ENCODE assay signal across 10 cellular contexts in genomic region chr19:49678970-49679831, GRCh38. TPM values are rescaled to one million over a fixed set of nuclear protein-coding genes. Genes with fewer than 3 reads are reported as not detected.
DNase-seq lines count a peak whose midpoint lies in the region; ATAC-seq, FAIRE-seq and TF ChIP-seq lines count a peak whose summit lies in the region.
"Had no signal": no experiment of that assay in that cellular context is flagged by ENCODE, and none has a peak within 500 bp of the region (broad histone marks: within the 10 kb centered on the region; RNA-seq: fewer than 3 reads in every experiment).

No MANE protein-coding gene starts in this region.

- POLR2A ChIA-PET in H1 (lab: Charles Lee; ENCODE audit: partially characterized antibody) = interaction anchor here (0.6 to 14.5 kb wide), 18 partner anchors 11 to 208 kb away, joined by 3 to 275 read pairs (median 4); partner anchors contain the start of genes ADM5, BCL2L12, CPT1C and IRF3

- no peak overlapping the region for H4K5ac ChIP-seq in H1 (ENCODE audit: insufficient read length, low read depth, low read length)

- peak overlapping the region; percentile 93 for H3K4me3 ChIP-seq in GM12865 (ENCODE audit: low read depth, low read length)
- peak overlapping the region in 1 of 4 experiments; percentile 86; a peak in 2 of 8 replicates for H3K4me3 ChIP-seq in H1 (ENCODE audit: extremely low read depth in 1 of 4, insufficient read depth in 2 of 4, low read depth in 3 of 4, low read length in 4 of 4)
- H3K4me3 ChIP-seq: lung had no signal

- H3K4ac ChIP-seq in H1 (replicated peaks; ENCODE audit: insufficient read length, low read depth, low read length) = no peak overlapping the region

- peak overlapping the region; percentile 97 for H3K4me3 Mint-ChIP-seq in progenitor cell of endocrine pancreas (ENCODE audit: low read depth)

- FAIRE-seq in H1 (lab: Jason Lieb, UNC) = no peak

- H3K4me1 ChIP-seq in H1 (replicated peaks in 1 of 4; ENCODE audit: control insufficient read depth in 3 of 4, insufficient read depth in 4 of 4, low read length in 3 of 4) = peaks cover 2 to 17% (median 11%) of the 10 kb centered on the region in 4 experiments

- peaks cover 16 to 26% (median 21%) of the 10 kb centered on the region in 4 experiments for H3K36me3 ChIP-seq in H1 (ENCODE audit: control insufficient read depth in 2 of 4, insufficient read depth in 4 of 4, low read length in 3 of 4)
- H3K36me3 ChIP-seq: colonic mucosa had no signal

- no peaks in the 10 kb centered on the region for H3K27me3 ChIP-seq in H1 (replicated peaks in 1 of 4; ENCODE audit: control insufficient read depth in 3 of 4, extremely low read depth in 1 of 4, insufficient read depth in 3 of 4, low read length in 3 of 4)
- H3K27me3 ChIP-seq: colonic mucosa had no signal

- peak overlapping the region; percentile 58 to 60; a peak in 3 of 4 replicates for H3K4me2 ChIP-seq in H1 (ENCODE audit: insufficient read depth in 1 of 2, low read depth in 2 of 2, low read length in 2 of 2)

- peaks cover 4% of the 10 kb centered on the region for H3K23me2 ChIP-seq in H1 (ENCODE audit: low read depth, low read length)

- no peaks in the 10 kb centered on the region for H3K27me3 Mint-ChIP-seq in progenitor cell of endocrine pancreas

- H2BK20ac ChIP-seq in H1 (ENCODE audit: low read length) = no peak overlapping the region

- H4K20me1 ChIP-seq in H1 (replicated peaks in 1 of 2; ENCODE audit: control insufficient read depth in 1 of 2, insufficient read depth in 2 of 2, low read length in 2 of 2) = peaks cover 24 to 37% of the 10 kb centered on the region in 2 experiments

- 85% methylated on average over 15 of the region's 15 CpGs; no CpG with 5 or more reads in 1 of the 2 experiments for WGBS in H1 (ENCODE audit: extremely low coverage in 1 of 2, insufficient coverage in 1 of 2, insufficient read length in 1 of 2, insufficient replicate concordance in 2 of 2, low coverage in 1 of 2, low lambda C conversion rate in 2 of 2, missing lambda C conversion rate in 1 of 2), 2 experiments

- no peak overlapping the region for H3K23ac ChIP-seq in H1 (ENCODE audit: insufficient read length)

- no peaks in the 10 kb centered on the region for H3K9me3 Mint-ChIP-seq in progenitor cell of endocrine pancreas (ENCODE audit: low read depth)

- H3K4me1 Mint-ChIP-seq in progenitor cell of endocrine pancreas (ENCODE audit: low read depth) = peaks cover 17% of the 10 kb centered on the region

- no peak for TF ChIP-seq RAD21 in H1 (IDR thresholded peaks at IDR 0.05 in 1 of 2, conservative IDR thresholded peaks at IDR 0.05 in 1 of 2; ENCODE audit: low read depth in 2 of 2, low read length in 2 of 2)

- no peak overlapping the region for H2BK120ac ChIP-seq in H1 (replicated peaks; ENCODE audit: low read depth, low read length)

- CTCF ChIA-PET in H1 (lab: Charles Lee; ENCODE audit: partially characterized antibody) = interaction anchor here (0.7 to 3.2 kb wide), 14 partner anchors 8 to 1507 kb away, joined by 3 to 23 read pairs (median 4); partner anchors contain the start of genes ADM5, BCL2L12, CPT1C and IRF3

- H2BK12ac ChIP-seq in H1 (ENCODE audit: low read depth, low read length) = no peak overlapping the region

- peaks cover 9% of the 10 kb centered on the region for H3K79me1 ChIP-seq in H1 (ENCODE audit: low read depth, low read length)

- H3K14ac ChIP-seq in H1 (ENCODE audit: insufficient read length) = no peak overlapping the region

- H3K9ac ChIP-seq in H1 (replicated peaks in 1 of 4; ENCODE audit: extremely low read depth in 1 of 4, low read depth in 3 of 4, low read length in 3 of 4) = no peak overlapping the region

- H3K18ac ChIP-seq in H1 (ENCODE audit: extremely low read depth, low read length) = no peak overlapping the region

- no peak for ATAC-seq in GM19463 (IDR thresholded peaks at IDR 0.05; ENCODE audit: unreplicated experiment)

- no peak overlapping the region for H3K27ac ChIP-seq in H1 (ENCODE audit: low read depth, low read length)

- no peak overlapping the region for H4K91ac ChIP-seq in H1 (replicated peaks; ENCODE audit: insufficient read length, low read length)

- DNase-seq in GM12865 (ENCODE audit: low read depth) (no peak), NCI-H524 treated with DMSO at 0.1 percent for 48 hours (lab: John Stamatoyannopoulos, UW) (peak; percentile 81), H1 (ENCODE audit: low read depth in 1 of 2, low spot score in 2 of 2) (no peak), progenitor cell of endocrine pancreas (ENCODE audit: low spot score, unreplicated experiment) (no peak), HUDEP-2 (lab: John Stamatoyannopoulos, UW; ENCODE audit: unreplicated experiment in 76 of 76) (no peak), T1000 (lab: John Stamatoyannopoulos, UW) (no peak)
- no peak for DNase-seq in stimulated activated CD4-positive, alpha-beta T cell treated with anti-CD3 and anti-CD28 coated beads, Interleukin-2, amount 100 ng/mL, for 48 hours
- DNase-seq: colonic mucosa had no signal

- H3K9me3 ChIP-seq in H1 (ENCODE audit: insufficient read depth in 2 of 2, low read depth in 1 of 2, low read length in 1 of 2) = no peaks in the 10 kb centered on the region
- H3K9me3 ChIP-seq: colonic mucosa had no signal

- H2BK5ac ChIP-seq in H1 (ENCODE audit: low read depth, low read length) = no peak overlapping the region

- no peak overlapping the region for H2AFZ ChIP-seq in H1 (ENCODE audit: low read length)

- H3K56ac ChIP-seq in H1 (replicated peaks; ENCODE audit: insufficient read length, low read depth, low read length) = no peak overlapping the region

- no peak overlapping the region for H2AK5ac ChIP-seq in H1 (ENCODE audit: low read depth, low read length)

- TF ChIP-seq CTCF in GM12865 (IDR thresholded peaks at IDR 0.05; ENCODE audit: insufficient read depth, low read depth, low read length, missing control alignments) = no peak
- TF ChIP-seq CTCF in H1 (IDR thresholded peaks at IDR 0.05; ENCODE audit: control extremely low read depth in 1 of 3, insufficient read depth in 1 of 3, low read depth in 1 of 3, low read length in 3 of 3) = no peak
- TF ChIP-seq CTCF in progenitor cell of endocrine pancreas (IDR thresholded peaks at IDR 0.05; ENCODE audit: unreplicated experiment) = no peak

- no peak for TF ChIP-seq EP300 in H1 (IDR thresholded peaks at IDR 0.05; ENCODE audit: borderline replicate concordance in 1 of 2, low read depth in 2 of 2, low read length in 2 of 2)

- peaks cover 17 to 50% of the 10 kb centered on the region in 2 experiments for H3K79me2 ChIP-seq in H1 (ENCODE audit: control insufficient read depth in 1 of 2, insufficient read depth in 2 of 2, low read length in 2 of 2)

- no peak overlapping the region for H2BK15ac ChIP-seq in H1 (ENCODE audit: low read length)

- H3K27ac Mint-ChIP-seq in progenitor cell of endocrine pancreas = no peak overlapping the region

- 0 out of 2 replicates have a peak overlapping the region, but pooled peaks have one; percentile 45 for H4K8ac ChIP-seq in H1 (ENCODE audit: extremely low read depth, insufficient read depth, low read length)

- 0 out of 3 replicates have a peak, but pooled peaks of 1 of the 2 experiments have one; percentile 19 for TF ChIP-seq POLR2A in H1 (IDR thresholded peaks at IDR 0.05; ENCODE audit: control extremely low read depth in 1 of 2, low read depth in 2 of 2, low read length in 2 of 2)

- H3K36me3 Mint-ChIP-seq in progenitor cell of endocrine pancreas (ENCODE audit: insufficient read depth) = peaks cover 15% of the 10 kb centered on the region

RNA-seq across cellular contexts. Expression of gene PRMT1, which starts 2.1 kb away (rescaled TPM):
- total RNA-seq in H1 (2021; fragmentation: NEBNext Ultra II Directional; extraction: Animal tissue kit (Norgen Biotek cat#: 25700)) = 561 and 579 TPM in 2 replicates
- 1,215 and 1,548 TPM in 2 replicates for polyA plus RNA-seq in H1 (2011; rRNA removed)
- polyA plus RNA-seq in H1 (2011; cell fraction: cytosol; rRNA removed) = 1,290 TPM
- polyA plus RNA-seq in H1 (2011; cell fraction: nucleus; rRNA removed) = 1,135 TPM
- polyA plus RNA-seq in H1 (2012, experiment 1 of 2) = 426 to 811 TPM (median 790 TPM) in 4 replicates
- polyA plus RNA-seq in H1 (2012, experiment 2 of 2) = 763 TPM
- polyA plus RNA-seq in H1 (2013, experiment 1 of 2) = 339 TPM
- polyA plus RNA-seq in H1 (2013, experiment 2 of 2) = 327 TPM
- 815 and 1,077 TPM in 2 replicates for polyA minus RNA-seq in H1 (2011; rRNA and poly(A)+ RNA removed)
- 388 TPM for polyA minus RNA-seq in H1 (2011; cell fraction: cytosol; rRNA and poly(A)+ RNA removed)
- 319 TPM for polyA minus RNA-seq in H1 (2011; cell fraction: nucleus; rRNA and poly(A)+ RNA removed)
- 299 and 306 TPM in 2 replicates for total RNA-seq in progenitor cell of endocrine pancreas

RNA-seq across cellular contexts. Expression of gene ADM5, which starts 10.2 kb away (rescaled TPM):
- total RNA-seq in H1 (2021; fragmentation: NEBNext Ultra II Directional; extraction: Animal tissue kit (Norgen Biotek cat#: 25700)) = 2.6 and 4.3 TPM in 2 replicates
- 2.5 and 5.4 TPM in 2 replicates for polyA plus RNA-seq in H1 (2011; rRNA removed)
- polyA plus RNA-seq in H1 (2011; cell fraction: cytosol; rRNA removed) = 2.9 TPM
- polyA plus RNA-seq in H1 (2011; cell fraction: nucleus; rRNA removed) = 28.5 TPM
- 2.1 to 4.5 TPM (median 2.7 TPM) in 4 replicates for polyA plus RNA-seq in H1 (2012, experiment 1 of 2)
- polyA plus RNA-seq in H1 (2012, experiment 2 of 2) = 1.9 TPM
- polyA plus RNA-seq in H1 (2013, experiment 1 of 2) = 1.7 TPM
- polyA plus RNA-seq in H1 (2013, experiment 2 of 2) = 1.8 TPM
- polyA minus RNA-seq in H1 (2011; rRNA and poly(A)+ RNA removed) = 0.59 and 1.3 TPM in 2 replicates
- polyA minus RNA-seq in H1 (2011; cell fraction: cytosol; rRNA and poly(A)+ RNA removed) = 2.1 TPM
- polyA minus RNA-seq in H1 (2011; cell fraction: nucleus; rRNA and poly(A)+ RNA removed) = 13.0 TPM
- total RNA-seq in progenitor cell of endocrine pancreas = 7.7 TPM in 2 replicates

RNA-seq across cellular contexts. Expression of gene CPT1C, which starts 11.7 kb away (rescaled TPM):
- 91.8 and 98.3 TPM in 2 replicates for total RNA-seq in H1 (2021; fragmentation: NEBNext Ultra II Directional; extraction: Animal tissue kit (Norgen Biotek cat#: 25700))
- 79.6 and 122 TPM in 2 replicates for polyA plus RNA-seq in H1 (2011; rRNA removed)
- polyA plus RNA-seq in H1 (2011; cell fraction: cytosol; rRNA removed) = 89.7 TPM
- 284 TPM for polyA plus RNA-seq in H1 (2011; cell fraction: nucleus; rRNA removed)
- polyA plus RNA-seq in H1 (2012, experiment 1 of 2) = 95.9 to 114 TPM (median 102 TPM) in 4 replicates
- 185 TPM for polyA plus RNA-seq in H1 (2012, experiment 2 of 2)
- 119 TPM for polyA plus RNA-seq in H1 (2013, experiment 1 of 2)
- polyA plus RNA-seq in H1 (2013, experiment 2 of 2) = 124 TPM
- 63.3 and 81.8 TPM in 2 replicates for polyA minus RNA-seq in H1 (2011; rRNA and poly(A)+ RNA removed)
- 44.8 TPM for polyA minus RNA-seq in H1 (2011; cell fraction: cytosol; rRNA and poly(A)+ RNA removed)
- 65.0 TPM for polyA minus RNA-seq in H1 (2011; cell fraction: nucleus; rRNA and poly(A)+ RNA removed)
- 49.9 and 53.1 TPM in 2 replicates for total RNA-seq in progenitor cell of endocrine pancreas

RNA-seq across cellular contexts. Expression of gene BCL2L12, which starts 13.5 kb away (rescaled TPM):
- total RNA-seq in H1 (2021; fragmentation: NEBNext Ultra II Directional; extraction: Animal tissue kit (Norgen Biotek cat#: 25700)) = 126 and 133 TPM in 2 replicates
- 209 and 280 TPM in 2 replicates for polyA plus RNA-seq in H1 (2011; rRNA removed)
- 167 TPM for polyA plus RNA-seq in H1 (2011; cell fraction: cytosol; rRNA removed)
- 185 TPM for polyA plus RNA-seq in H1 (2011; cell fraction: nucleus; rRNA removed)
- 158 to 202 TPM (median 170 TPM) in 4 replicates for polyA plus RNA-seq in H1 (2012, experiment 1 of 2)
- 242 TPM for polyA plus RNA-seq in H1 (2012, experiment 2 of 2)
- polyA plus RNA-seq in H1 (2013, experiment 1 of 2) = 213 TPM
- polyA plus RNA-seq in H1 (2013, experiment 2 of 2) = 198 TPM
- polyA minus RNA-seq in H1 (2011; rRNA and poly(A)+ RNA removed) = 19.6 and 20.5 TPM in 2 replicates
- polyA minus RNA-seq in H1 (2011; cell fraction: cytosol; rRNA and poly(A)+ RNA removed) = 48.1 TPM
- polyA minus RNA-seq in H1 (2011; cell fraction: nucleus; rRNA and poly(A)+ RNA removed) = 26.9 TPM
- 58.5 and 59.0 TPM in 2 replicates for total RNA-seq in progenitor cell of endocrine pancreas

RNA-seq across cellular contexts. Expression of gene IRF3, which starts 13.5 kb away (rescaled TPM):
- total RNA-seq in H1 (2021; fragmentation: NEBNext Ultra II Directional; extraction: Animal tissue kit (Norgen Biotek cat#: 25700)) = 114 and 115 TPM in 2 replicates
- polyA plus RNA-seq in H1 (2011; rRNA removed) = 103 and 185 TPM in 2 replicates
- polyA plus RNA-seq in H1 (2011; cell fraction: cytosol; rRNA removed) = 151 TPM
- polyA plus RNA-seq in H1 (2011; cell fraction: nucleus; rRNA removed) = 260 TPM
- polyA plus RNA-seq in H1 (2012, experiment 1 of 2) = 192 to 222 TPM (median 214 TPM) in 4 replicates
- polyA plus RNA-seq in H1 (2012, experiment 2 of 2) = 136 TPM
- polyA plus RNA-seq in H1 (2013, experiment 1 of 2) = 127 TPM
- 124 TPM for polyA plus RNA-seq in H1 (2013, experiment 2 of 2)
- 51.4 and 52.6 TPM in 2 replicates for polyA minus RNA-seq in H1 (2011; rRNA and poly(A)+ RNA removed)
- polyA minus RNA-seq in H1 (2011; cell fraction: cytosol; rRNA and poly(A)+ RNA removed) = 50.8 TPM
- 42.1 TPM for polyA minus RNA-seq in H1 (2011; cell fraction: nucleus; rRNA and poly(A)+ RNA removed)
- 103 and 110 TPM in 2 replicates for total RNA-seq in progenitor cell of endocrine pancreas
